ENCODE assay signal across 1 cellular context in genomic region chr6:119096683-119097310, GRCh38.
TF ChIP-seq lines count a peak whose summit lies in the region.

No MANE protein-coding gene starts in this region.

TF ChIP-seq in endothelial cell of umbilical vein, 7 proteins besides CTCF, POLR2A, EP300 and RAD21:
- no peak for TF ChIP-seq GATA2 (IDR thresholded peaks at IDR 0.05; ENCODE audit: insufficient read depth, insufficient read length, low read depth, low read length)
- TF ChIP-seq JUN (IDR thresholded peaks at IDR 0.05; ENCODE audit: borderline replicate concordance, insufficient read depth, insufficient read length, low read depth): no peak
- no peak for TF ChIP-seq POLR2AphosphoS5 (IDR thresholded peaks at IDR 0.05; ENCODE audit: insufficient read depth, low read depth, low read length)
- TF ChIP-seq MYC (IDR thresholded peaks at IDR 0.05; ENCODE audit: low read depth, low read length): no peak
- TF ChIP-seq MAX (IDR thresholded peaks at IDR 0.05; ENCODE audit: insufficient read depth, insufficient read length): no peak
